ENCODE assay signal across 1 cellular context in genomic region chr5:76099756-76100155, GRCh38.
TF ChIP-seq lines count a peak whose summit lies in the region.

No MANE protein-coding gene starts in this region.

TF ChIP-seq in HepG2, 621 proteins besides CTCF, POLR2A, EP300 and RAD21 (continued from another document):
- TF ChIP-seq ZNF407 (CRISPR knock-in tag; IDR thresholded peaks at IDR 0.05; ENCODE audit: not compliant biosample characterization) (no peak), ZSCAN9 (CRISPR knock-in tag; IDR thresholded peaks at IDR 0.05; ENCODE audit: borderline replicate concordance) (no peak), PITX1 (CRISPR knock-in tag; IDR thresholded peaks at IDR 0.05) (no peak), MAFF (IDR thresholded peaks at IDR 0.05; ENCODE audit: low read depth, low read length) (peak; percentile 82), MAFK (conservative IDR thresholded peaks at IDR 0.05 in 1 of 2, IDR thresholded peaks at IDR 0.05 in 1 of 2; ENCODE audit: low read length in 2 of 2) (peak; percentile 57 to 85)
